27 cellular contexts compared by ENCODE assay signal in genomic region chr6:146408583-146408982, GRCh38.
"Had no signal": no experiment of that assay in that cellular context is flagged by ENCODE, and none has a peak within 500 bp of the region (broad histone marks: within the 10 kb centered on the region; RNA-seq: fewer than 3 reads in every experiment).

No MANE protein-coding gene starts in this region.

- H3K4me1 ChIP-seq: ascending aorta, breast epithelium, colonic mucosa, esophagus squamous epithelium, heart left ventricle had no signal

- H3K4me3 ChIP-seq: ascending aorta, breast epithelium, cardiac muscle cell, colonic mucosa, esophagus squamous epithelium, heart left ventricle had no signal

- DNase-seq: activated CD4-positive, alpha-beta memory T cell treated with anti-CD3 and anti-CD28 coated beads, Interleukin-2, amount 10 ng/mL, durations not matched to agents 7 days and 5 days; activated CD4-positive, alpha-beta T cell treated with anti-CD3 and anti-CD28 coated beads for 1 hour; activated CD4-positive, alpha-beta T cell treated with anti-CD3 and anti-CD28 coated beads for 4 hours; activated CD4-positive, alpha-beta T cell treated with anti-CD3 and anti-CD28 coated beads, Interleukin-2, amount 10 ng/mL, durations not matched to agents 7 days and 5 days; activated CD4-positive, alpha-beta T cell treated with anti-CD3 and anti-CD28 coated beads, Interleukin-2, amount 50 U/mL, for 4 hours; activated CD8-positive, alpha-beta memory T cell treated with anti-CD3 and anti-CD28 coated beads, Interleukin-2, amount 50 U/mL, for 48 hours; activated gamma-delta T cell; activated naive CD4-positive, alpha-beta T cell; activated naive CD4-positive, alpha-beta T cell treated with anti-CD3 and anti-CD28 coated beads, Interleukin-2, amount 10 ng/mL, durations not matched to agents 7 days and 5 days; activated naive CD8-positive, alpha-beta T cell treated with anti-CD3 and anti-CD28 coated beads, Interleukin-2, amount 10 ng/mL, durations not matched to agents 7 days and 5 days; activated T-cell treated with anti-CD3 and anti-CD28 coated beads for 4 hours; activated T-cell treated with anti-CD3 and anti-CD28 coated beads, Interleukin-2, amount 50 U/mL, for 24 hours; activated T-cell treated with anti-CD3 and anti-CD28 coated beads, Interleukin-2, amount 50 U/mL, for 72 hours; central memory CD4-positive, alpha-beta T cell; colonic mucosa; effector CD8-positive, alpha-beta T cell; esophagus squamous epithelium; foreskin fibroblast; heart left ventricle; T-helper 2 cell had no signal

- H3K27me3 ChIP-seq: ascending aorta, breast epithelium, cardiac muscle cell, colonic mucosa, esophagus squamous epithelium, heart left ventricle had no signal

- H3K9me3 ChIP-seq: ascending aorta, breast epithelium, colonic mucosa, esophagus squamous epithelium had no signal

- FAIRE-seq: endometrium, endothelial cell of umbilical vein, frontal cortex had no signal

- H3K27ac ChIP-seq: ascending aorta, breast epithelium, cardiac muscle cell, colonic mucosa, epithelial cell of prostate, esophagus squamous epithelium, heart left ventricle had no signal

- H3K36me3 ChIP-seq: ascending aorta, breast epithelium, cardiac muscle cell, colonic mucosa, esophagus squamous epithelium, heart left ventricle had no signal
